In the genomic region with DNA sequence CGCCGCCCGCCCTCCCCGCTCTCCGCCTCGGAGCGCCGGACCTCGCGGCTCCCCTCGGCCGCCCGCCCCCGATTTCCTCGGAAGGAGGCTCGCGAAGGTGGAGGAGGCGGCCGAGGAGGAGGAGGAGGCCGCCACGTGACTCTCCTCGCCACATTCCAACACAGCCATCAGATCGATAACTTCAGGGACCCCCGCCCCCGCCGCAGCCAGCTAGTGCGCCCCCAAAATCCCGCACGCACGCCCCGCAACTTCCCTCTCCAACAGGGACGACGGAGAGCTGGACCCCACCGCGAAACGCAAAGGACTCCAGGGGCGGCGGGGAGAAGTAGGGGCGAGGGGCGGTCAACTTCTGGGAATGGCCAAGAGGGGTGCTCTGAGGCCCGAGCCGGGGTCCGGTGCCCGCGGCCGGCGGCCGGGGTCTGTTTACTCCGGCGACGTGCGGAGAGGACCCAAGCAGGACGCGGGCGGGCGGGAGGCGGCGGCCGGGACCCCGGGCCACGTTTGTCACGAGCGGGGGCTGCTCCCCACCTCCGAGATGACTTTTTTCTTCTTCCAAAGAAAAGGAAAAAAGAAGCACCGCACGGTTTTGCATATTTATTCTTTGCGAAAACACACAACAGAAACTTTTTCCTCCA, we compare ENCODE assay signal across 8 cellular contexts. TPM values are rescaled to one million over a fixed set of nuclear protein-coding genes. Genes with fewer than 3 reads are reported as not detected.
DNase-seq lines count a peak whose midpoint lies in the region; ATAC-seq and TF ChIP-seq lines count a peak whose summit lies in the region.

No MANE protein-coding gene starts in this region.

- DNase-seq in ELF-1 (ENCODE audit: low read depth, low spot score) (peak; percentile 27), SJSA1 (ENCODE audit: low read depth in 1 of 2, low spot score in 2 of 2) (no peak), erythroblast (lab: John Stamatoyannopoulos, UW) (peak; percentile 44 to 53), nephron progenitor cell (peak; percentile 64), cortex of kidney (lab: John Stamatoyannopoulos, UW) (no peak), G401 (ENCODE audit: low spot score) (no peak)

- peak overlapping the region; percentile 98 for H3K4me3 Mint-ChIP-seq in nephron progenitor cell

- in situ Hi-C loops in G401 (cut with HindIII; ENCODE audit: low sequenced_read_pairs): no loop called here

- peaks cover 81% of the 10 kb centered on the region for H3K27me3 ChIP-seq in SJSA1 (replicated peaks)

- no peak for TF ChIP-seq CTCF in nephron progenitor cell (IDR thresholded peaks at IDR 0.05)

- no peak overlapping the region for H3K27ac ChIP-seq in SJSA1

- no peak for ATAC-seq in HG02870 (IDR thresholded peaks at IDR 0.05; ENCODE audit: unreplicated experiment)
- no peak for ATAC-seq in HG03521 (IDR thresholded peaks at IDR 0.05; ENCODE audit: unreplicated experiment)

- H3K36me3 ChIP-seq in SJSA1: no peaks in the 10 kb centered on the region

- H3K9me3 ChIP-seq in SJSA1 (replicated peaks): no peaks in the 10 kb centered on the region

- H3K27me3 Mint-ChIP-seq in nephron progenitor cell (ENCODE audit: low read depth, poor library complexity): peaks cover 27% of the 10 kb centered on the region

- no peak for TF ChIP-seq POLR2A in erythroblast (IDR thresholded peaks at IDR 0.05; ENCODE audit: low read length)

- peak overlapping the region; percentile 52 for H3K4me3 ChIP-seq in SJSA1

- H3K36me3 Mint-ChIP-seq in nephron progenitor cell (ENCODE audit: low read depth): no peaks in the 10 kb centered on the region

- H3K4me1 ChIP-seq in SJSA1 (replicated peaks): peaks cover 26% of the 10 kb centered on the region

- peaks cover 60% of the 10 kb centered on the region for H3K4me1 Mint-ChIP-seq in nephron progenitor cell

- H3K9me3 Mint-ChIP-seq in nephron progenitor cell: no peaks in the 10 kb centered on the region

- peak overlapping the region; percentile 99 for H3K27ac Mint-ChIP-seq in nephron progenitor cell

RNA-seq across cellular contexts. Expression of a gene that starts 1.9 kb away (rescaled TPM):
- 0.16 and 0.34 TPM in 2 replicates for total RNA-seq in SJSA1 (2014; rRNA removed; shearing (Covaris generic))
- 29.4 and 87.6 TPM in 2 replicates for total RNA-seq in G401 (2014; rRNA removed; shearing (Covaris generic))

Comparison
In these comparisons a context has a peak if more than half of its experiments do, and no peak if none do; other contexts are left out.
1. DNase-seq: peak in ELF-1 (single experiment), erythroblast (2 of 2) and nephron progenitor cell (single experiment); none in SJSA1 (0 of 2), cortex of kidney (single experiment) and G401 (single experiment).
2. RNA of a gene that starts 1.9 kb away (total RNA-seq): 29.4 to 87.6 TPM in G401; 0.16 to 0.34 TPM in SJSA1; every median in the first group is over 10 times any median in the second.